21 cellular contexts compared by ENCODE assay signal in genomic region chr6:156996265-156996664, GRCh38.
DNase-seq lines count a peak whose midpoint lies in the region; ATAC-seq, FAIRE-seq and TF ChIP-seq lines count a peak whose summit lies in the region.
"Had no signal": no experiment of that assay in that cellular context is flagged by ENCODE, and none has a peak within 500 bp of the region (broad histone marks: within the 10 kb centered on the region; RNA-seq: fewer than 3 reads in every experiment).

No MANE protein-coding gene starts in this region.

- H3K4me1 ChIP-seq in HepG2 (ENCODE audit: insufficient read depth, low read length) (peaks cover 25% of the 10 kb centered on the region), right lobe of liver (peaks cover 0 to 19% (median 3%) of the 10 kb centered on the region in 4 donors), H9 (ENCODE audit: insufficient read depth, low read length) (peaks cover 3% of the 10 kb centered on the region; the same call in 1 of the 2 replicates), small intestine (ENCODE audit: control insufficient read depth in 2 of 2, insufficient read depth in 1 of 2, low read depth in 1 of 2, low read length in 1 of 2) (peaks cover 0 to 8% of the 10 kb centered on the region in 2 donors)

- H2BK12ac ChIP-seq in H9 (ENCODE audit: insufficient read length, low read depth, low read length): no peak overlapping the region

- H3K4me3 Mint-ChIP-seq in H9: no peak overlapping the region
- no peak overlapping the region for H3K4me3 Mint-ChIP-seq in activated naive CD8-positive, alpha-beta T cell treated with anti-CD3 and anti-CD28 coated beads, Interleukin-2, amount 50 U/mL, for 24 hours
- H3K4me3 Mint-ChIP-seq: CD4-positive, CD25-positive, alpha-beta regulatory T cell; CD8-positive, alpha-beta memory T cell had no signal

- peak overlapping the region in 2 of 3 experiments; percentile 18 to 47; a peak in 3 of 7 replicates for H3K27ac Mint-ChIP-seq in H9
- H3K27ac Mint-ChIP-seq in activated naive CD8-positive, alpha-beta T cell treated with anti-CD3 and anti-CD28 coated beads, Interleukin-2, amount 50 U/mL, for 24 hours: no peak overlapping the region
- H3K27ac Mint-ChIP-seq: CD4-positive, CD25-positive, alpha-beta regulatory T cell had no signal

- peaks cover 35% of the 10 kb centered on the region for H3K79me2 ChIP-seq in HepG2 (ENCODE audit: insufficient read depth, low read length)
- peaks cover 7% of the 10 kb centered on the region; the same call in 1 of the 2 replicates for H3K79me2 ChIP-seq in H9 (ENCODE audit: insufficient read depth, low read length)

- no peak overlapping the region for H4K91ac ChIP-seq in H9 (ENCODE audit: insufficient read length, low read depth, low read length)

- no peak overlapping the region for H2AFZ ChIP-seq in HepG2 (ENCODE audit: low read length)
- no peak overlapping the region for H2AFZ ChIP-seq in H9 (ENCODE audit: low read length)

- no peak overlapping the region for H3K14ac ChIP-seq in H9 (ENCODE audit: insufficient read depth, low read length)

- H3K79me1 ChIP-seq in H9 (ENCODE audit: insufficient read depth, low read depth, low read length, poor library complexity, severe bottlenecking): no peaks in the 10 kb centered on the region

- H2BK120ac ChIP-seq in H9 (ENCODE audit: low read depth, low read length, poor library complexity, severe bottlenecking): no peak overlapping the region

- H4K5ac ChIP-seq in H9 (ENCODE audit: insufficient read length, low read depth, low read length): no peak overlapping the region

- no peak overlapping the region for H3K56ac ChIP-seq in H9 (ENCODE audit: insufficient read length, low read depth, low read length)

- TF ChIP-seq CTCF in HepG2 (CRISPR knock-in tag; IDR thresholded peaks at IDR 0.05) (no peak), right lobe of liver (IDR thresholded peaks at IDR 0.05) (no peak), H9 (conservative IDR thresholded peaks at IDR 0.05) (no peak)

- H3K4me3 ChIP-seq in HepG2 (replicated peaks in 1 of 3; ENCODE audit: insufficient read depth in 1 of 3, low read depth in 2 of 3, low read length in 3 of 3) (no peak overlapping the region), right lobe of liver (no peak overlapping the region), small intestine (ENCODE audit: low read depth in 1 of 2, low read length in 2 of 2) (no peak overlapping the region)
- H3K4me3 ChIP-seq: HAP-1 had no signal

- TF ChIP-seq EP300 in HepG2 (IDR thresholded peaks at IDR 0.05; ENCODE audit: low read depth in 2 of 2, low read length in 2 of 2) (no peak), HepG2 (CRISPR knock-in tag; IDR thresholded peaks at IDR 0.05; ENCODE audit: borderline replicate concordance) (no peak)

- H2BK15ac ChIP-seq in H9 (ENCODE audit: low read depth, low read length): no peak overlapping the region

- no peak overlapping the region for H3K18ac ChIP-seq in H9 (ENCODE audit: insufficient read length, low read depth, low read length)

- in situ Hi-C loops in HepG2 (cut with HindIII; ENCODE audit: extremely low pct_ligation_motif_present, low pct_unique_long_range_greater_than_20kb) (no loop called here), ACHN (cut with HindIII; ENCODE audit: low pct_ligation_motif_present, low pct_unique_long_range_greater_than_20kb, low sequenced_read_pairs) (no loop called here)

- H3T11ph ChIP-seq in H9 (ENCODE audit: low read length): no peak overlapping the region

- no peaks in the 10 kb centered on the region for H3K23me2 ChIP-seq in H9 (ENCODE audit: insufficient read length, low read depth, low read length, poor library complexity, severe bottlenecking)

- DNase-seq in HepG2 (ENCODE audit: low spot score): no peak
- DNase-seq in right lobe of liver: no peak
- no peak for DNase-seq in H9
- no peak for DNase-seq in activated naive CD8-positive, alpha-beta T cell treated with anti-CD3 and anti-CD28 coated beads, Interleukin-2, amount 50 U/mL, for 24 hours
- DNase-seq in ACHN: no peak
- no peak for DNase-seq in small intestine
- DNase-seq: BE2C; C1 segment of cervical spinal cord; CD4-positive, CD25-positive, alpha-beta regulatory T cell; CD8-positive, alpha-beta memory T cell; COR-L47; DMS 273 treated with DMSO at 0.1 percent for 48 hours; DMS53; GOT3; IMR-90; KBM-7 had no signal

- H4K20me1 ChIP-seq in HepG2 (ENCODE audit: insufficient read depth, low read length) (peaks cover 7% of the 10 kb centered on the region), H9 (ENCODE audit: control insufficient read depth, insufficient read depth, insufficient read length) (no peaks in the 10 kb centered on the region)

- ATAC-seq in HepG2 (no peak), right lobe of liver (no peak), GM21529 (IDR thresholded peaks at IDR 0.05; ENCODE audit: unreplicated experiment) (no peak)
- peak; percentile 68 for ATAC-seq in activated naive CD8-positive, alpha-beta T cell treated with anti-CD3 and anti-CD28 coated beads, Interleukin-2, amount 50 U/mL, for 24 hours

- no peaks in the 10 kb centered on the region for H3K27me3 Mint-ChIP-seq in H9 (ENCODE audit: low read depth)
- no peaks in the 10 kb centered on the region for H3K27me3 Mint-ChIP-seq in activated naive CD8-positive, alpha-beta T cell treated with anti-CD3 and anti-CD28 coated beads, Interleukin-2, amount 50 U/mL, for 24 hours
- H3K27me3 Mint-ChIP-seq: CD4-positive, CD25-positive, alpha-beta regulatory T cell; CD8-positive, alpha-beta memory T cell had no signal

- no peak overlapping the region for H2BK5ac ChIP-seq in H9 (ENCODE audit: insufficient read length, low read length)

- H3K36me3 ChIP-seq in HepG2 (replicated peaks in 1 of 2; ENCODE audit: control insufficient read depth in 1 of 2, insufficient read depth in 2 of 2, low read length in 2 of 2) (no peaks in the 10 kb centered on the region; a peak in 1 of 5 replicates), right lobe of liver (no peaks in the 10 kb centered on the region), small intestine (ENCODE audit: control insufficient read depth in 2 of 2, insufficient read depth in 2 of 2, low read length in 2 of 2) (no peaks in the 10 kb centered on the region)
- H3K36me3 ChIP-seq: BE2C, HAP-1 had no signal

- no peaks in the 10 kb centered on the region for H3K36me3 Mint-ChIP-seq in H9 (ENCODE audit: insufficient read depth in 1 of 3, low read depth in 3 of 3)
- H3K36me3 Mint-ChIP-seq in activated naive CD8-positive, alpha-beta T cell treated with anti-CD3 and anti-CD28 coated beads, Interleukin-2, amount 50 U/mL, for 24 hours (ENCODE audit: low read depth): peaks cover 2% of the 10 kb centered on the region
- H3K36me3 Mint-ChIP-seq: CD8-positive, alpha-beta memory T cell had no signal

- WGBS in HepG2 (ENCODE audit: low lambda C conversion rate): 97% methylated on average over 2 of the region's 2 CpGs
- 79% methylated on average over 2 of the region's 2 CpGs for WGBS in right lobe of liver (ENCODE audit: insufficient coverage, low coverage, low lambda C conversion rate, missing lambda C conversion rate)
- WGBS in H9 (ENCODE audit: extremely low coverage, insufficient read length, low lambda C conversion rate): no CpG with 5 or more reads among the region's 2 CpGs
- 93 to 98% (median 93%) methylated on average over 2 of the region's 2 CpGs for WGBS in small intestine, 3 donors

- H3K27me3 ChIP-seq in HepG2 (ENCODE audit: control insufficient read depth in 1 of 2, insufficient read depth in 2 of 2, low read length in 2 of 2) (no peaks in the 10 kb centered on the region), right lobe of liver (no peaks in the 10 kb centered on the region), H9 (ENCODE audit: insufficient read depth, low read length) (no peaks in the 10 kb centered on the region), small intestine (ENCODE audit: control insufficient read depth in 2 of 2, insufficient read depth in 2 of 2, low read length in 2 of 2) (no peaks in the 10 kb centered on the region)
- H3K27me3 ChIP-seq: BE2C had no signal

- BruUV-seq in HepG2 (replicated peaks; lab: Mats Ljungman, UMichigan): TSS peak; percentile 6

- H3K4ac ChIP-seq in H9 (ENCODE audit: low read depth, low read length): no peak overlapping the region

- FAIRE-seq in HepG2 (lab: Jason Lieb, UNC) (no peak), islet of Langerhans (lab: Jason Lieb, UNC) (peak; percentile 49), small intestine (lab: Jason Lieb, UNC) (no peak)
- FAIRE-seq: GM12892, GM18507 had no signal

- CTCF ChIA-PET in HepG2 (lab: Yijun Ruan, JAX; ENCODE audit: low intra/inter-chr PET ratio, low total read pairs): no interaction called here

- H3K27ac ChIP-seq in HepG2 (ENCODE audit: extremely low read length, insufficient read depth, low read length) (no peak overlapping the region), right lobe of liver (no peak overlapping the region), H9 (ENCODE audit: insufficient read length, low read depth, low read length) (no peak overlapping the region), small intestine (ENCODE audit: low read depth in 1 of 2, low read length in 1 of 2) (no peak overlapping the region)

- peaks cover 48 to 57% of the 10 kb centered on the region in 2 experiments for H3K4me1 Mint-ChIP-seq in H9
- H3K4me1 Mint-ChIP-seq in activated naive CD8-positive, alpha-beta T cell treated with anti-CD3 and anti-CD28 coated beads, Interleukin-2, amount 50 U/mL, for 24 hours: peaks cover 22% of the 10 kb centered on the region

- no peak for TF ChIP-seq RAD21 in HepG2 (CRISPR knock-in tag; IDR thresholded peaks at IDR 0.05)

- H2BK20ac ChIP-seq in H9 (ENCODE audit: low read depth, low read length, poor library complexity, severe bottlenecking): no peak overlapping the region

- POLR2A ChIA-PET in HepG2 (lab: Yijun Ruan, JAX): no interaction called here

- TF ChIP-seq POLR2A in HepG2 (IDR thresholded peaks at IDR 0.05; ENCODE audit: insufficient read depth in 1 of 2, low read depth in 2 of 2, low read length in 2 of 2): no peak
- no peak for TF ChIP-seq POLR2A in right lobe of liver (IDR thresholded peaks at IDR 0.05)

- H3K9ac ChIP-seq in HepG2 (ENCODE audit: insufficient read depth, low read depth, low read length): no peak overlapping the region
- no peak overlapping the region for H3K9ac ChIP-seq in H9 (ENCODE audit: extremely low read depth, insufficient read length, low read length)

- H2AK5ac ChIP-seq in H9 (ENCODE audit: insufficient read length, low read length): no peak overlapping the region

- no peak overlapping the region for H4K8ac ChIP-seq in H9 (replicated peaks; ENCODE audit: insufficient read length, low read depth, low read length)

- intact Hi-C loops in HepG2 (cut with micrococcal nuclease; ENCODE audit: unreplicated experiment) (no loop called here), right lobe of liver (cut with DNase I) (no loop called here)

- H3K9me3 ChIP-seq in HepG2 (ENCODE audit: low read length): no peaks in the 10 kb centered on the region
- no peaks in the 10 kb centered on the region for H3K9me3 ChIP-seq in right lobe of liver
- no peaks in the 10 kb centered on the region for H3K9me3 ChIP-seq in H9 (ENCODE audit: control insufficient read depth, low read depth, low read length)
- H3K9me3 ChIP-seq in small intestine (ENCODE audit: control insufficient read depth, low read depth): no peaks in the 10 kb centered on the region
- H3K9me3 ChIP-seq: BE2C, HAP-1 had no signal

- no peak overlapping the region for H3K23ac ChIP-seq in H9 (ENCODE audit: insufficient read length, low read depth, low read length)

- no peak overlapping the region for H3K4me2 ChIP-seq in HepG2 (ENCODE audit: low read depth, low read length)
- H3K4me2 ChIP-seq in H9 (ENCODE audit: insufficient read depth, insufficient read length, low read length): no peak overlapping the region

- H3K9me3 Mint-ChIP-seq in H9: no peaks in the 10 kb centered on the region
- H3K9me3 Mint-ChIP-seq in activated naive CD8-positive, alpha-beta T cell treated with anti-CD3 and anti-CD28 coated beads, Interleukin-2, amount 50 U/mL, for 24 hours: no peaks in the 10 kb centered on the region
- H3K9me3 Mint-ChIP-seq: CD4-positive, CD25-positive, alpha-beta regulatory T cell; CD8-positive, alpha-beta memory T cell had no signal
